In genomic region chrX:119790977-119791436, GRCh38 we compare ENCODE assay signal across 8 cellular contexts. TPM values are rescaled to one million over a fixed set of nuclear protein-coding genes. Genes with fewer than 3 reads are reported as not detected.
DNase-seq lines count a peak whose midpoint lies in the region; ATAC-seq, FAIRE-seq and TF ChIP-seq lines count a peak whose summit lies in the region.

No MANE protein-coding gene starts in this region.

- H3K36me3 Mint-ChIP-seq in activated naive CD8-positive, alpha-beta T cell treated with anti-CD3 and anti-CD28 coated beads for 36 hours: peaks cover 49% of the 10 kb centered on the region

- H3K27ac Mint-ChIP-seq in activated naive CD8-positive, alpha-beta T cell treated with anti-CD3 and anti-CD28 coated beads for 36 hours: peak overlapping the region; percentile 96

- H3K9me3 Mint-ChIP-seq in activated naive CD8-positive, alpha-beta T cell treated with anti-CD3 and anti-CD28 coated beads for 36 hours: no peaks in the 10 kb centered on the region

- TF ChIP-seq POLR2A in GM12892 (IDR thresholded peaks at IDR 0.05; ENCODE audit: low read depth, low read length): no peak

- no peak for FAIRE-seq in GM12892 (lab: Jason Lieb, UNC)

- H3K4me1 Mint-ChIP-seq in activated naive CD8-positive, alpha-beta T cell treated with anti-CD3 and anti-CD28 coated beads for 36 hours: peaks cover 15% of the 10 kb centered on the region

- intact Hi-C loops in left cardiac atrium (cut with DNase I): no loop called here
- intact Hi-C loops in sciatic nerve (cut with DNase I): no loop called here

- ATAC-seq in HG02938 (IDR thresholded peaks at IDR 0.05; ENCODE audit: unreplicated experiment) (peak; percentile 20), left cardiac atrium (peak; percentile 35 to 54), sciatic nerve (peak; percentile 59)

- H3K27me3 Mint-ChIP-seq in activated naive CD8-positive, alpha-beta T cell treated with anti-CD3 and anti-CD28 coated beads for 36 hours: no peaks in the 10 kb centered on the region

- peak overlapping the region; percentile 92 for H3K4me3 Mint-ChIP-seq in activated naive CD8-positive, alpha-beta T cell treated with anti-CD3 and anti-CD28 coated beads for 36 hours

- DNase-seq in NCI-H524 (lab: John Stamatoyannopoulos, UW): peak; percentile 21 to 65
- DNase-seq in NCI-H524 treated with DMSO at 0.1 percent for 48 hours (lab: John Stamatoyannopoulos, UW): no peak
- peak; percentile 67 for DNase-seq in OCI-M1 (lab: John Stamatoyannopoulos, UW)
- DNase-seq in activated naive CD8-positive, alpha-beta T cell treated with anti-CD3 and anti-CD28 coated beads for 36 hours: no peak
- no peak for DNase-seq in left cardiac atrium
- DNase-seq in sciatic nerve (ENCODE audit: low spot score): peak; percentile 67
- no peak for DNase-seq in GM12892 (ENCODE audit: insufficient read length)

RNA-seq across cellular contexts. Expression of gene RPL39, which starts 0.4 kb away (rescaled TPM):
- total RNA-seq in activated naive CD8-positive, alpha-beta T cell treated with anti-CD3 and anti-CD28 coated beads for 36 hours: 1,000 to 10,000 TPM; 2,459 to 2,591 TPM
- 1,000 to 10,000 TPM; 1,171 to 1,199 TPM for total RNA-seq in left cardiac atrium
- total RNA-seq in sciatic nerve: 1,230 TPM
- polyA plus RNA-seq in GM12892 (2012; ENCODE audit: missing spikeins): 9,006 TPM

RNA-seq across cellular contexts. Expression of gene SOWAHD, which starts 32.6 kb away (rescaled TPM):
- total RNA-seq in activated naive CD8-positive, alpha-beta T cell treated with anti-CD3 and anti-CD28 coated beads for 36 hours: under 1 TPM; 0.14 to 0.18 TPM
- total RNA-seq in left cardiac atrium (under 1 TPM; 0.16 to 0.32 TPM), sciatic nerve (0.53 TPM)
- 0.89 TPM for polyA plus RNA-seq in GM12892 (2012; ENCODE audit: missing spikeins)

Comparison
In these comparisons a context has a peak if more than half of its experiments do, and no peak if none do; other contexts are left out.
1. DNase-seq: peak in NCI-H524 (2 of 2), OCI-M1 (single experiment) and sciatic nerve (single experiment); none in NCI-H524 treated with DMSO at 0.1 percent for 48 hours (single experiment), activated naive CD8-positive, alpha-beta T cell treated with anti-CD3 and anti-CD28 coated beads for 36 hours (single experiment), left cardiac atrium (single experiment) and GM12892 (single experiment).
2. Peak in every context shown above with its lines, with median percentiles within 50 percentile points of each other: ATAC-seq.